In the genomic region with DNA sequence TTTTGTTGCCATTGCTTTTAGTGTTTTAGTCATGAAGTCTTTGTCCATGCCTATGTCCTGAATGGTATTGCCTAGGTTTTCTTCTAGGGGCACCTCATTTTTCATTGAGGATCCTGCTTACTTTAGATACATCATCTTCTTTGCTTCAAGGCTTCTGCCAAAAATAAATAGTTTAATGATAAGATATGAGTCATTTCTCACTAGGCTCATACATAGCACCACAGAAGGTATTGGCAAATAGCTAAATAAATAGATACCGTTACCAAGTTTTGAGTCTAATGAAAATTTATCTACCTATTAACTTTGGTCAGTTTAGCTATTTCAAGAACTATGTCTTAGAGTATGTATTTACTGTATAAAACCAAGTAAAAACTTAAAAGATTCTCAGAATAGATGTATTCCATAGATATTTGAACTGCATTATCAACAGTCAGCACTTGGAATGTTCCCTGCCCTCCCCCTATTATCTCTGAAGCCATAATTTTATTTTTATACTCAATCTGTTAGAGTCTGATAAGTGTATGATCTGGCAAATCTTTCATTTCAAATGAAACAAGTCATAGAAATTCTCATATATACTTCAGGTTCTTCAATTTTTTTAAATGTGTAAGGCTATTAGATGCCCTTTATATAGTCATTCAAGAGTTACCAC, we compare ENCODE assay signal across 19 cellular contexts.
"Had no signal": no experiment of that assay in that cellular context is flagged by ENCODE, and none has a peak within 500 bp of the region (broad histone marks: within the 10 kb centered on the region; RNA-seq: fewer than 3 reads in every experiment).

No MANE protein-coding gene starts in this region.

- H3K27ac Mint-ChIP-seq: activated naive CD8-positive, alpha-beta T cell treated with anti-CD3 and anti-CD28 coated beads, Interleukin-2, amount 50 U/mL, for 24 hours; natural killer cell treated with Interleukin-12 subunit alpha and Interleukin-12 subunit beta and Interleukin-15 and Interleukin-18, amount 100 ng/mL, for 72 hours had no signal

- H3K9me3 ChIP-seq: esophagus muscularis mucosa, right atrium auricular region, transverse colon, vagina had no signal

- H3K4me3 Mint-ChIP-seq: activated naive CD8-positive, alpha-beta T cell treated with anti-CD3 and anti-CD28 coated beads, Interleukin-2, amount 50 U/mL, for 24 hours; natural killer cell treated with Interleukin-12 subunit alpha and Interleukin-12 subunit beta and Interleukin-15 and Interleukin-18, amount 100 ng/mL, for 72 hours had no signal

- H3K36me3 ChIP-seq: esophagus muscularis mucosa, right atrium auricular region, transverse colon, vagina had no signal

- H3K4me1 ChIP-seq: right atrium auricular region, transverse colon, vagina had no signal

- H3K27me3 Mint-ChIP-seq: activated naive CD8-positive, alpha-beta T cell treated with anti-CD3 and anti-CD28 coated beads, Interleukin-2, amount 50 U/mL, for 24 hours; natural killer cell treated with Interleukin-12 subunit alpha and Interleukin-12 subunit beta and Interleukin-15 and Interleukin-18, amount 100 ng/mL, for 72 hours had no signal

- DNase-seq: activated CD4-positive, alpha-beta T cell treated with anti-CD3 and anti-CD28 coated beads for 1 hour; activated CD4-positive, alpha-beta T cell treated with anti-CD3 and anti-CD28 coated beads, Interleukin-2, amount 50 U/mL, for 4 hours; activated naive CD4-positive, alpha-beta T cell treated with Interleukin-2 at 50 U/mL for 16 hours; activated naive CD8-positive, alpha-beta T cell treated with anti-CD3 and anti-CD28 coated beads, Interleukin-2, amount 50 U/mL, for 24 hours; activated T-cell treated with anti-CD3 and anti-CD28 coated beads for 4 hours; head of caudate nucleus; nucleus accumbens; stimulated activated CD4-positive, alpha-beta T cell treated with anti-CD3 and anti-CD28 coated beads, Interleukin-4, amount 100 ng/mL, for 24 hours; stimulated activated naive CD4-positive, alpha-beta T cell treated with Interleukin-2 at 50 U/mL for 16 hours; substantia nigra; transverse colon had no signal

- H3K27me3 ChIP-seq: esophagus muscularis mucosa, right atrium auricular region, transverse colon, vagina had no signal

- ATAC-seq: activated naive CD8-positive, alpha-beta T cell treated with anti-CD3 and anti-CD28 coated beads, Interleukin-2, amount 50 U/mL, for 24 hours; natural killer cell treated with Interleukin-12 subunit alpha and Interleukin-12 subunit beta and Interleukin-15 and Interleukin-18, amount 100 ng/mL, for 72 hours had no signal

- H3K27ac ChIP-seq: esophagus muscularis mucosa, right atrium auricular region, skin epidermis, transverse colon, vagina had no signal

- FAIRE-seq: colon, endometrium, frontal cortex had no signal

- H3K4me3 ChIP-seq: esophagus muscularis mucosa, right atrium auricular region, skin epidermis, transverse colon, vagina had no signal
